ENCODE assay signal across 8 cellular contexts in the genomic region with DNA sequence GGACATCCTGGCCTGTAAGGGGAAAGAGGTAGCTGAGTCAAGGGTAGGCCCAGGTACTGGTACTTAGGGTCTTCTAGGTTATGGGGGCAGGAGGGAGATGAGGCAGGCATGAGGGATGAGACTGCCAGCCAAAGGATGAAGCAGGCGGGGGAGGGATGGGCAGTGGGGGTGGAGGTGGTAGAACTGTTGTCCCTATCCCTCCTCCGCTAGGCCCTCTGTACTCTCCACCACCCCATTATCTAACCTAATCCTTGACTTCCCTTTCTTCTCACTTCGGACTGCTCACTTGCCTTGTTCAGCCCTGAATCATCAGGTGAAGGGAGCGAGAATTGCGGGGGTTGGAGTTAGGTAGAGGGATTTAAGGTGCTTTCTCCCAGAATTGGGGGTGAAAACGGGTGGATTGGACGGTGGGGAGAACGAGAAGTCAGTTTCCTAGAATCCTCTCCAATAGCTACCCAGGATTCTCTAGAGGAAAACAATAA. TPM values are rescaled to one million over a fixed set of nuclear protein-coding genes. Genes with fewer than 3 reads are reported as not detected.
A peak's percentile ranks its signal among the peaks of the same experiment; 100 is the strongest.
DNase-seq lines count a peak whose midpoint lies in the region; ATAC-seq lines count a peak whose summit lies in the region.

No MANE protein-coding gene starts in this region.

- H3K4me3 Mint-ChIP-seq in activated CD4-positive, alpha-beta T cell treated with anti-CD3 and anti-CD28 coated beads for 36 hours, result peak overlapping the region; percentile 83
- H3K4me3 Mint-ChIP-seq in activated T-helper 2 cell treated with anti-CD3 and anti-CD28 coated beads, Interferon-gamma antibody, Interleukin-2, Interleukin-4, amounts not matched to agents 10 μg/mL and 5 μg/mL and 100 μg/mL, durations not matched to agents 14 hours and 24 hours and 36 hours (ENCODE audit: low read depth), result peak overlapping the region; percentile 96
- peak overlapping the region; percentile 94 for H3K4me3 Mint-ChIP-seq in stimulated activated naive CD8-positive, alpha-beta T cell treated with anti-CD3 and anti-CD28 coated beads, Interleukin-15, amount 100 ng/mL, for 72 hours

- ATAC-seq in activated CD4-positive, alpha-beta T cell treated with anti-CD3 and anti-CD28 coated beads for 36 hours, result peak; percentile 14
- peak; percentile 22 for ATAC-seq in stimulated activated naive CD8-positive, alpha-beta T cell treated with anti-CD3 and anti-CD28 coated beads, Interleukin-15, amount 100 ng/mL, for 72 hours
- no peak for ATAC-seq in HG02870 (IDR thresholded peaks at IDR 0.05; ENCODE audit: unreplicated experiment)
- ATAC-seq in GM19351 (IDR thresholded peaks at IDR 0.05; ENCODE audit: unreplicated experiment), result no peak
- ATAC-seq in HG03354 (IDR thresholded peaks at IDR 0.05; ENCODE audit: poor library complexity, severe bottlenecking, unreplicated experiment), result no peak

- H3K36me3 Mint-ChIP-seq in activated CD4-positive, alpha-beta T cell treated with anti-CD3 and anti-CD28 coated beads for 36 hours (ENCODE audit: low read depth), result no peaks in the 10 kb centered on the region
- no peaks in the 10 kb centered on the region for H3K36me3 Mint-ChIP-seq in activated T-helper 2 cell treated with anti-CD3 and anti-CD28 coated beads, Interferon-gamma antibody, Interleukin-2, Interleukin-4, amounts not matched to agents 10 μg/mL and 5 μg/mL and 100 μg/mL, durations not matched to agents 14 hours and 24 hours and 36 hours (ENCODE audit: low read depth)

- peak overlapping the region; percentile 99 for H3K27ac Mint-ChIP-seq in activated CD4-positive, alpha-beta T cell treated with anti-CD3 and anti-CD28 coated beads for 36 hours
- peak overlapping the region; percentile 100 for H3K27ac Mint-ChIP-seq in activated T-helper 2 cell treated with anti-CD3 and anti-CD28 coated beads, Interferon-gamma antibody, Interleukin-2, Interleukin-4, amounts not matched to agents 10 μg/mL and 5 μg/mL and 100 μg/mL, durations not matched to agents 14 hours and 24 hours and 36 hours
- H3K27ac Mint-ChIP-seq in stimulated activated naive CD8-positive, alpha-beta T cell treated with anti-CD3 and anti-CD28 coated beads, Interleukin-15, amount 100 ng/mL, for 72 hours, result peak overlapping the region; percentile 99

- DNase-seq in activated CD4-positive, alpha-beta T cell treated with anti-CD3 and anti-CD28 coated beads for 36 hours, result no peak
- no peak for DNase-seq in activated CD4-positive, alpha-beta T cell treated with anti-CD3 and anti-CD28 coated beads, Interleukin-2, amount 50 U/mL, for 1 hour
- no peak for DNase-seq in activated T-helper 2 cell treated with anti-CD3 and anti-CD28 coated beads, Interferon-gamma antibody, Interleukin-2, Interleukin-4, amounts not matched to agents 10 μg/mL and 5 μg/mL and 100 μg/mL, durations not matched to agents 14 hours and 24 hours and 36 hours (ENCODE audit: low spot score)
- DNase-seq in stimulated activated naive CD8-positive, alpha-beta T cell treated with anti-CD3 and anti-CD28 coated beads, Interleukin-15, amount 100 ng/mL, for 72 hours, result no peak

- H3K4me1 Mint-ChIP-seq in activated CD4-positive, alpha-beta T cell treated with anti-CD3 and anti-CD28 coated beads for 36 hours, result peaks cover 30% of the 10 kb centered on the region
- peaks cover 32% of the 10 kb centered on the region for H3K4me1 Mint-ChIP-seq in activated T-helper 2 cell treated with anti-CD3 and anti-CD28 coated beads, Interferon-gamma antibody, Interleukin-2, Interleukin-4, amounts not matched to agents 10 μg/mL and 5 μg/mL and 100 μg/mL, durations not matched to agents 14 hours and 24 hours and 36 hours (ENCODE audit: low read depth)
- H3K4me1 Mint-ChIP-seq in stimulated activated naive CD8-positive, alpha-beta T cell treated with anti-CD3 and anti-CD28 coated beads, Interleukin-15, amount 100 ng/mL, for 72 hours, result peaks cover 53% of the 10 kb centered on the region

- H3K4me3 ChIP-seq in iPS-18c (ENCODE audit: insufficient read depth, low read depth, low read length), result peak overlapping the region; percentile 68

- no peaks in the 10 kb centered on the region for H3K27me3 Mint-ChIP-seq in activated CD4-positive, alpha-beta T cell treated with anti-CD3 and anti-CD28 coated beads for 36 hours
- H3K27me3 Mint-ChIP-seq in activated T-helper 2 cell treated with anti-CD3 and anti-CD28 coated beads, Interferon-gamma antibody, Interleukin-2, Interleukin-4, amounts not matched to agents 10 μg/mL and 5 μg/mL and 100 μg/mL, durations not matched to agents 14 hours and 24 hours and 36 hours (ENCODE audit: low read depth), result no peaks in the 10 kb centered on the region
- no peaks in the 10 kb centered on the region for H3K27me3 Mint-ChIP-seq in stimulated activated naive CD8-positive, alpha-beta T cell treated with anti-CD3 and anti-CD28 coated beads, Interleukin-15, amount 100 ng/mL, for 72 hours

- POLR2A ChIA-PET in activated CD4-positive, alpha-beta T cell treated with anti-CD3 and anti-CD28 coated beads for 36 hours (lab: Charles Lee), result interaction anchor here (0.5 to 2.2 kb wide), 3 partner anchors 17 to 68 kb away, joined by 7 to 10 read pairs (median 9); a partner anchor contains a TSS

- H3K9me3 Mint-ChIP-seq in activated CD4-positive, alpha-beta T cell treated with anti-CD3 and anti-CD28 coated beads for 36 hours (ENCODE audit: low read depth), result no peaks in the 10 kb centered on the region
- no peaks in the 10 kb centered on the region for H3K9me3 Mint-ChIP-seq in activated T-helper 2 cell treated with anti-CD3 and anti-CD28 coated beads, Interferon-gamma antibody, Interleukin-2, Interleukin-4, amounts not matched to agents 10 μg/mL and 5 μg/mL and 100 μg/mL, durations not matched to agents 14 hours and 24 hours and 36 hours
- no peaks in the 10 kb centered on the region for H3K9me3 Mint-ChIP-seq in stimulated activated naive CD8-positive, alpha-beta T cell treated with anti-CD3 and anti-CD28 coated beads, Interleukin-15, amount 100 ng/mL, for 72 hours

- H3K9me3 ChIP-seq in iPS-18c (ENCODE audit: control insufficient read depth, insufficient read depth, low read length), result no peaks in the 10 kb centered on the region

- CTCF ChIA-PET in activated CD4-positive, alpha-beta T cell treated with anti-CD3 and anti-CD28 coated beads for 36 hours (lab: Charles Lee), result interaction anchor here (0.5 to 3.9 kb wide), 13 partner anchors 11 to 355 kb away, joined by 3 to 16 read pairs (median 4); a partner anchor contains a TSS

- intact Hi-C loops in activated CD4-positive, alpha-beta T cell treated with anti-CD3 and anti-CD28 coated beads for 36 hours (cut with DNase I, micrococcal nuclease), result loop anchor here in 1 of 2 experiments (1.0 to 10.0 kb wide), 9 partner anchors 17 to 752 kb away; a partner anchor contains a TSS
- intact Hi-C loops in activated T-helper 2 cell treated with anti-CD3 and anti-CD28 coated beads, Interferon-gamma antibody, Interleukin-2, Interleukin-4, amounts not matched to agents 10 μg/mL and 5 μg/mL and 100 μg/mL, durations not matched to agents 14 hours and 24 hours and 36 hours (cut with micrococcal nuclease), result loop anchor here (1.0 to 5.0 kb wide), 5 partner anchors 17 to 394 kb away; a partner anchor contains a TSS

RNA-seq across cellular contexts. Expression of a gene that starts 0.6 kb away (rescaled TPM):
- 10 to 100 TPM; 54.6 to 62.5 TPM for total RNA-seq in activated CD4-positive, alpha-beta T cell treated with anti-CD3 and anti-CD28 coated beads for 36 hours
- 28.7 and 28.9 TPM in 2 replicates for total RNA-seq in activated T-helper 2 cell treated with anti-CD3 and anti-CD28 coated beads, Interferon-gamma antibody, Interleukin-2, Interleukin-4, amounts not matched to agents 10 μg/mL and 5 μg/mL and 100 μg/mL, durations not matched to agents 14 hours and 24 hours and 36 hours

RNA-seq across cellular contexts. Expression of a gene that starts 5.4 kb away (rescaled TPM):
- total RNA-seq in activated CD4-positive, alpha-beta T cell treated with anti-CD3 and anti-CD28 coated beads for 36 hours, result 10 to 100 TPM; 18.5 to 21.6 TPM
- total RNA-seq in activated T-helper 2 cell treated with anti-CD3 and anti-CD28 coated beads, Interferon-gamma antibody, Interleukin-2, Interleukin-4, amounts not matched to agents 10 μg/mL and 5 μg/mL and 100 μg/mL, durations not matched to agents 14 hours and 24 hours and 36 hours, result 30.4 and 31.0 TPM in 2 replicates

RNA-seq across cellular contexts. Expression of a gene that starts 17.4 kb away (rescaled TPM):
- total RNA-seq in activated CD4-positive, alpha-beta T cell treated with anti-CD3 and anti-CD28 coated beads for 36 hours, result 10 to 100 TPM; 77.4 to 82.6 TPM
- total RNA-seq in activated T-helper 2 cell treated with anti-CD3 and anti-CD28 coated beads, Interferon-gamma antibody, Interleukin-2, Interleukin-4, amounts not matched to agents 10 μg/mL and 5 μg/mL and 100 μg/mL, durations not matched to agents 14 hours and 24 hours and 36 hours, result 160 and 165 TPM in 2 replicates

RNA-seq across cellular contexts. Expression of a gene that starts 26.7 kb away (rescaled TPM):
- total RNA-seq in activated CD4-positive, alpha-beta T cell treated with anti-CD3 and anti-CD28 coated beads for 36 hours, result 100 to 1,000 TPM; 116 to 124 TPM
- 70.3 and 75.0 TPM in 2 replicates for total RNA-seq in activated T-helper 2 cell treated with anti-CD3 and anti-CD28 coated beads, Interferon-gamma antibody, Interleukin-2, Interleukin-4, amounts not matched to agents 10 μg/mL and 5 μg/mL and 100 μg/mL, durations not matched to agents 14 hours and 24 hours and 36 hours

RNA-seq across cellular contexts. Expression of a gene that starts 29.4 kb away (rescaled TPM):
- total RNA-seq in activated CD4-positive, alpha-beta T cell treated with anti-CD3 and anti-CD28 coated beads for 36 hours, result not detected
- not detected in 2 replicates for total RNA-seq in activated T-helper 2 cell treated with anti-CD3 and anti-CD28 coated beads, Interferon-gamma antibody, Interleukin-2, Interleukin-4, amounts not matched to agents 10 μg/mL and 5 μg/mL and 100 μg/mL, durations not matched to agents 14 hours and 24 hours and 36 hours

Comparison
In these comparisons a context has a peak if more than half of its experiments do, and no peak if none do; other contexts are left out.
1. ATAC-seq: peak in activated CD4-positive, alpha-beta T cell treated with anti-CD3 and anti-CD28 coated beads for 36 hours (single experiment) and stimulated activated naive CD8-positive, alpha-beta T cell treated with anti-CD3 and anti-CD28 coated beads, Interleukin-15, amount 100 ng/mL, for 72 hours (single experiment); none in HG02870 (single experiment), GM19351 (single experiment) and HG03354 (single experiment).
2. Peak in every context shown above with its lines, with median percentiles within 50 percentile points of each other: H3K27ac Mint-ChIP-seq and H3K4me3 Mint-ChIP-seq.